In genomic region chr1:118185083-118185899, GRCh38 we compare ENCODE assay signal across 8 cellular contexts. TPM values are rescaled to one million over a fixed set of nuclear protein-coding genes. Genes with fewer than 3 reads are reported as not detected.
DNase-seq lines count a peak whose midpoint lies in the region; ATAC-seq and TF ChIP-seq lines count a peak whose summit lies in the region.

SPAG17 (minus strand) TSS chr1:118185228; CDS start chr1:118185157, 71 bp downstream.

- no peak within 1 kb of the TSS for H3K4me3 Mint-ChIP-seq in activated CD4-positive, alpha-beta memory T cell treated with anti-CD3 and anti-CD28 coated beads for 36 hours
- no peak within 1 kb of the TSS for H3K4me3 Mint-ChIP-seq in activated T-helper 17 cell treated with anti-CD3 and anti-CD28 coated beads, Interleukin-2, amount 50 U/mL, for 72 hours

- H3K9me3 ChIP-seq in HEK293 (ENCODE audit: control insufficient read depth, insufficient read depth, low read depth, low read length) (no peaks in the 10 kb centered on the region), parathyroid adenoma (ENCODE audit: control insufficient read depth, low read length) (no peaks in the 10 kb centered on the region)

- peaks cover 4% of the 10 kb centered on the region for H3K4me1 Mint-ChIP-seq in activated CD4-positive, alpha-beta memory T cell treated with anti-CD3 and anti-CD28 coated beads for 36 hours (ENCODE audit: low read depth)
- no peaks in the 10 kb centered on the region for H3K4me1 Mint-ChIP-seq in activated T-helper 17 cell treated with anti-CD3 and anti-CD28 coated beads, Interleukin-2, amount 50 U/mL, for 72 hours

- POLR2A ChIA-PET in HEK293 (lab: Yijun Ruan, JAX), result no interaction called here
- POLR2A ChIA-PET in activated CD4-positive, alpha-beta memory T cell treated with anti-CD3 and anti-CD28 coated beads for 36 hours (lab: Charles Lee), result no interaction called here

- intact Hi-C loops in activated CD4-positive, alpha-beta memory T cell treated with anti-CD3 and anti-CD28 coated beads for 36 hours (cut with micrococcal nuclease), result no loop called here
- intact Hi-C loops in cardiac septum (cut with DNase I), result no loop called here

- no peak within 1 kb of the TSS for H3K27ac Mint-ChIP-seq in activated CD4-positive, alpha-beta memory T cell treated with anti-CD3 and anti-CD28 coated beads for 36 hours
- no peak within 1 kb of the TSS for H3K27ac Mint-ChIP-seq in activated T-helper 17 cell treated with anti-CD3 and anti-CD28 coated beads, Interleukin-2, amount 50 U/mL, for 72 hours

- no peaks in the 10 kb centered on the region for H3K79me2 ChIP-seq in parathyroid adenoma

- no peak within 1 kb of the TSS for H3K9ac ChIP-seq in parathyroid adenoma

- no peaks in the 10 kb centered on the region for H3K36me3 Mint-ChIP-seq in activated CD4-positive, alpha-beta memory T cell treated with anti-CD3 and anti-CD28 coated beads for 36 hours
- H3K36me3 Mint-ChIP-seq in activated T-helper 17 cell treated with anti-CD3 and anti-CD28 coated beads, Interleukin-2, amount 50 U/mL, for 72 hours (ENCODE audit: low read depth), result no peaks in the 10 kb centered on the region

- TF ChIP-seq CTCF in HEK293 (tag by site-specific recombination; IDR thresholded peaks at IDR 0.05) (0 out of 2 replicates have a peak, but pooled peaks have one; percentile 25), parathyroid adenoma (IDR thresholded peaks at IDR 0.05) (no peak)

- H3K36me3 ChIP-seq in HEK293 (ENCODE audit: control insufficient read depth in 2 of 2, insufficient read depth in 1 of 2, low read length in 2 of 2) (no peaks in the 10 kb centered on the region), parathyroid adenoma (ENCODE audit: control insufficient read depth, insufficient read depth, low read length) (no peaks in the 10 kb centered on the region)

- H3K27me3 ChIP-seq in parathyroid adenoma (ENCODE audit: control insufficient read depth, insufficient read depth, low read length), result no peaks in the 10 kb centered on the region

- H3K9me3 Mint-ChIP-seq in activated CD4-positive, alpha-beta memory T cell treated with anti-CD3 and anti-CD28 coated beads for 36 hours, result no peaks in the 10 kb centered on the region
- peaks cover 3% of the 10 kb centered on the region for H3K9me3 Mint-ChIP-seq in activated T-helper 17 cell treated with anti-CD3 and anti-CD28 coated beads, Interleukin-2, amount 50 U/mL, for 72 hours

- H2AFZ ChIP-seq in parathyroid adenoma, result peak within 1 kb of the TSS; percentile 93

- CTCF ChIA-PET in HEK293 (lab: Yijun Ruan, JAX), result interaction anchor here (0.5 to 1.0 kb wide), 3 partner anchors 11 to 51 kb away, joined by 3 read pairs; no protein-coding TSS in a partner anchor
- CTCF ChIA-PET in activated CD4-positive, alpha-beta memory T cell treated with anti-CD3 and anti-CD28 coated beads for 36 hours (lab: Charles Lee), result no interaction called here

- no peaks in the 10 kb centered on the region for H3K4me1 ChIP-seq in HEK293 (ENCODE audit: control insufficient read depth, insufficient read depth, low read length)
- H3K4me1 ChIP-seq in parathyroid adenoma, result no peaks in the 10 kb centered on the region

- H3K4me3 ChIP-seq in HEK293 (ENCODE audit: low read depth, low read length) (peak within 1 kb of the TSS; percentile 54), parathyroid adenoma (ENCODE audit: low read depth, low read length) (no peak within 1 kb of the TSS)

- H3K27me3 Mint-ChIP-seq in activated CD4-positive, alpha-beta memory T cell treated with anti-CD3 and anti-CD28 coated beads for 36 hours, result peaks cover 12% of the 10 kb centered on the region
- peaks cover 12% of the 10 kb centered on the region for H3K27me3 Mint-ChIP-seq in activated T-helper 17 cell treated with anti-CD3 and anti-CD28 coated beads, Interleukin-2, amount 50 U/mL, for 72 hours

- H3K4me2 ChIP-seq in parathyroid adenoma (ENCODE audit: low read length), result peak within 1 kb of the TSS; percentile 60

- ATAC-seq in activated T-helper 17 cell treated with anti-CD3 and anti-CD28 coated beads, Interleukin-2, amount 50 U/mL, for 72 hours (replicated peaks), result no peak
- ATAC-seq in HG02981 (IDR thresholded peaks at IDR 0.05; ENCODE audit: unreplicated experiment), result no peak
- ATAC-seq in HG02840 (IDR thresholded peaks at IDR 0.05; ENCODE audit: low FRiP score, unreplicated experiment), result no peak

- H3K27ac ChIP-seq in HEK293 (ENCODE audit: extremely low read depth, low read depth, low read length), result no peak within 1 kb of the TSS; the same call in 1 of the 2 replicates
- peak within 1 kb of the TSS; percentile 40 for H3K27ac ChIP-seq in parathyroid adenoma

- peak; percentile 61 for DNase-seq in AG08395 (ENCODE audit: low spot score)
- peak; percentile 16 for DNase-seq in activated CD4-positive, alpha-beta memory T cell treated with anti-CD3 and anti-CD28 coated beads for 36 hours
- DNase-seq in cardiac septum (ENCODE audit: low spot score), result peak; percentile 79

TF ChIP-seq in HEK293, 187 proteins besides CTCF, POLR2A, EP300 and RAD21 (continues in another document):
- TF ChIP-seq ZNF335 (tag by site-specific recombination; conservative IDR thresholded peaks at IDR 0.05), result peak; percentile 84; the same call in 1 of the 2 replicates
- TF ChIP-seq IKZF3 (tag by site-specific recombination; IDR thresholded peaks at IDR 0.05), result peak; percentile 60
- peak; percentile 25; the same call in 1 of the 2 replicates for TF ChIP-seq KLF17 (tag by site-specific recombination; IDR thresholded peaks at IDR 0.05)
- TF ChIP-seq KLF9 (tag by site-specific recombination; IDR thresholded peaks at IDR 0.05; ENCODE audit: low read depth), result peak; percentile 83
- no peak for TF ChIP-seq BCL11A (tag by site-specific recombination; IDR thresholded peaks at IDR 0.05; ENCODE audit: low read depth)
- TF ChIP-seq ZNF544 (tag by site-specific recombination; IDR thresholded peaks at IDR 0.05), result no peak
- TF ChIP-seq SP2 (tag by site-specific recombination; IDR thresholded peaks at IDR 0.05), result peak; percentile 41
- no peak for TF ChIP-seq ZNF701 (tag by site-specific recombination; IDR thresholded peaks at IDR 0.05)
- peak; percentile 35; the same call in 1 of the 2 replicates for TF ChIP-seq ZNF558 (tag by site-specific recombination; IDR thresholded peaks at IDR 0.05)
- TF ChIP-seq ZNF202 (tag by site-specific recombination; IDR thresholded peaks at IDR 0.05; ENCODE audit: borderline replicate concordance), result no peak
- TF ChIP-seq SP3 (tag by site-specific recombination; IDR thresholded peaks at IDR 0.05), result peak; percentile 63
- TF ChIP-seq HOXC10 (CRISPR knock-in tag; IDR thresholded peaks at IDR 0.05), result no peak
- 0 out of 2 replicates have a peak, but pooled peaks have one; percentile 34 for TF ChIP-seq ZEB2 (tag by site-specific recombination; IDR thresholded peaks at IDR 0.05)
- no peak for TF ChIP-seq PRDM2 (tag by site-specific recombination; IDR thresholded peaks at IDR 0.05; ENCODE audit: borderline replicate concordance)

RNA-seq across cellular contexts. Expression of gene SPAG17, which starts in this region (rescaled TPM):
- not detected for total RNA-seq in activated CD4-positive, alpha-beta memory T cell treated with anti-CD3 and anti-CD28 coated beads for 36 hours
- not detected for total RNA-seq in cardiac septum
- not detected for total RNA-seq in activated T-helper 17 cell treated with anti-CD3 and anti-CD28 coated beads, Interleukin-2, amount 50 U/mL, for 72 hours

Comparison
In these comparisons a context has a peak if more than half of its experiments do, and no peak if none do; other contexts are left out.
1. Peak in DNase-seq in activated CD4-positive, alpha-beta memory T cell treated with anti-CD3 and anti-CD28 coated beads for 36 hours; RNA of the gene not detected or under 1 TPM.
2. Peak in DNase-seq in cardiac septum; RNA of the gene not detected or under 1 TPM.
3. DNase-seq: peak in every context shown above with its lines; median percentile 79 in cardiac septum; 61 in AG08395; 16 in activated CD4-positive, alpha-beta memory T cell treated with anti-CD3 and anti-CD28 coated beads for 36 hours.